24 cellular contexts compared by ENCODE assay signal in the genomic region with DNA sequence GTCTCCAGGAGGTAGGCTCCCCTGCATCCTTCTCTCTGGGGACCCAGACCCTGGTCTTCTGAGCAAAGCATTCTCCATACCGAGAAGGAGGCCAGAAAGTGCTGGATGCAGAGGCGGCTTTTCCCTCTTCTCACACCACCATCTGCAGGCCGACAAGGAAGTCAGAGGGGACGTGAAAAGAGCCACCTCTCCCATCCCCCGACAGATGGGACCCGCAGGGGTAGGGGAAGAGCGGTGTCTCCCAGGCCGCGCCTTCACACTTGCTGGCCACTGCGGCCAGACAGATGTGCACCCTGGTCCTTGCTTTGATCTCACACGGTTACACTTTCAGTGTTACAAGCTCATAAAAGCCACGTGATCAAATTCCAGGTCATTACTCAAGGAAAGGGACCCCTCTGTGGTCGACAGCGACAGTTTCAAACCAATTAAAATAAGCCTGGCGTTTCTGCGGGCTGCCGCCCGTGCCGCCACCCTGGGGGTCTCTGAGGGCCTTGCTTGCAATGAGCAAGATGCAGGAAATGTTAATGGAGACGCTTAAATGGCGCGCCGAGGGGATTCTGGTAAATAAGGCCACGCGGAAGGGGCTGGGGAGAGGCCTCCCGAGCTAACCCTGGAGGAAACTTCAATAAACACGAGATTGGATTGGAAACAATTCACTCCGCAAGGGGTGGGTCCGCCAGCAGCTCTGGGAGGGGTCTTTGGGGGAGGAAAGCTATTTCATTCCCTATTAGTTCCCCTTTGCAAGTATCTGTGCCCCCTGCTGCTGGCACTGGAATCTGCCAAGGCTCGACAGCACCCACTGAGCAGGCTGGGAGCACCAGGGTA.
"Had no signal": no experiment of that assay in that cellular context is flagged by ENCODE, and none has a peak within 500 bp of the region (broad histone marks: within the 10 kb centered on the region; RNA-seq: fewer than 3 reads in every experiment).

No MANE protein-coding gene starts in this region.

- H3K9me3 Mint-ChIP-seq: activated CD4-positive, alpha-beta memory T cell treated with anti-CD3 and anti-CD28 coated beads for 36 hours; activated CD4-positive, alpha-beta T cell treated with anti-CD3 and anti-CD28 coated beads, Interleukin-2, amount 10 ng/mL, durations not matched to agents 7 days and 5 days; activated naive CD4-positive, alpha-beta T cell treated with anti-CD3 and anti-CD28 coated beads for 36 hours; activated T-cell treated with anti-CD3 and anti-CD28 coated beads, Interleukin-2, amount 50 U/mL, for 4 hours; T-cell had no signal

- H3K4me1 Mint-ChIP-seq: activated CD4-positive, alpha-beta T cell treated with anti-CD3 and anti-CD28 coated beads, Interleukin-2, amount 10 ng/mL, durations not matched to agents 7 days and 5 days; T-cell had no signal

- H3K4me3 ChIP-seq: MG63, SK-N-MC had no signal

- DNase-seq: activated CD4-positive, alpha-beta memory T cell treated with anti-CD3 and anti-CD28 coated beads for 36 hours; activated CD4-positive, alpha-beta T cell treated with anti-CD3 and anti-CD28 coated beads, Interleukin-2, amount 10 ng/mL, durations not matched to agents 7 days and 5 days; activated CD4-positive, CD25-positive, alpha-beta regulatory T cell; activated CD8-positive, alpha-beta memory T cell treated with anti-CD3 and anti-CD28 coated beads for 24 hours; activated effector memory CD4-positive, alpha-beta T cell treated with anti-CD3 and anti-CD28 coated beads, Interleukin-2, amount 50 U/mL, for 16 hours; activated naive CD4-positive, alpha-beta T cell treated with anti-CD3 and anti-CD28 coated beads for 36 hours; activated T-cell treated with anti-CD3 and anti-CD28 coated beads, Interleukin-2, amount 50 U/mL, for 4 hours; MG63; NCI-H1105 treated with DMSO at 0.1 percent for 48 hours; NCI-H1436 treated with DMSO at 0.1 percent for 48 hours; NCI-H187; NCI-H2081; NCI-H510A treated with DMSO at 0.1 percent for 48 hours; NCI-H69; NK-92 treated with Interleukin-12 subunit alpha and Interleukin-12 subunit beta, amount 100 ng/mL, for 24 hours; OCI-M1; RPMI8226; T-cell; T-helper 2 cell; T1000 had no signal

- ATAC-seq: activated T-cell treated with anti-CD3 and anti-CD28 coated beads, Interleukin-2, amount 50 U/mL, for 4 hours; Panc1; Right ventricle myocardium inferior; T-cell had no signal

- H3K9me3 ChIP-seq: MG63 had no signal

- H3K36me3 ChIP-seq: MG63 had no signal

- H3K36me3 Mint-ChIP-seq: activated CD4-positive, alpha-beta memory T cell treated with anti-CD3 and anti-CD28 coated beads for 36 hours; activated naive CD8-positive, alpha-beta T cell; T-cell had no signal

- H3K27ac ChIP-seq: SK-N-MC had no signal

- H3K27ac Mint-ChIP-seq: activated CD4-positive, alpha-beta memory T cell treated with anti-CD3 and anti-CD28 coated beads for 36 hours; activated CD4-positive, alpha-beta T cell treated with anti-CD3 and anti-CD28 coated beads, Interleukin-2, amount 10 ng/mL, durations not matched to agents 7 days and 5 days; activated naive CD4-positive, alpha-beta T cell treated with anti-CD3 and anti-CD28 coated beads for 36 hours; activated naive CD8-positive, alpha-beta T cell; T-cell had no signal

- H3K4me3 Mint-ChIP-seq: activated CD4-positive, alpha-beta memory T cell treated with anti-CD3 and anti-CD28 coated beads for 36 hours; activated CD4-positive, alpha-beta T cell treated with anti-CD3 and anti-CD28 coated beads, Interleukin-2, amount 10 ng/mL, durations not matched to agents 7 days and 5 days; activated naive CD4-positive, alpha-beta T cell treated with anti-CD3 and anti-CD28 coated beads for 36 hours; activated naive CD8-positive, alpha-beta T cell; activated T-cell treated with anti-CD3 and anti-CD28 coated beads, Interleukin-2, amount 50 U/mL, for 4 hours; T-cell had no signal
